ENCODE assay signal across 8 cellular contexts in the genomic region with DNA sequence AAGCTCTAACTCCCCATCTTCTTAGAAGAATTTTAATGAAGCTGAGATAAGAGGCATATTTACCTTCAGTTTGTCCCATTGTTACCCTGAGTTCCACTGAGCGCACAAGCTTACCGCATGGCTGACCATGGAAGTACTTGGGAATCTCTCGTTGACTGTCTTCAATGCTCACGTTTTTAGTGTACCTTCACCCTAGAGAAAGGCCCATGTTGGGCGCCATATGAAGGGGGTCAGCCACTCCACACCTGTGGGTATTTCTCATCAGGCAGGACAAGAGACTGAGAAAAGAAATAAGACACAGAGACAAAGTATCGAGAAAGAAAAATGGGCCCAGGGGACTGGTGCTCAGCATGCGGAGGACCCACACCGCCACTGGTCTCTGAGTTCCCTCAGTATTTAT. TPM values are rescaled to one million over a fixed set of nuclear protein-coding genes. Genes with fewer than 3 reads are reported as not detected.
"Had no signal": no experiment of that assay in that cellular context is flagged by ENCODE, and none has a peak within 500 bp of the region (broad histone marks: within the 10 kb centered on the region; RNA-seq: fewer than 3 reads in every experiment).

No MANE protein-coding gene starts in this region.

RNA-seq across cellular contexts. Expression of a gene that starts 6.5 kb away (rescaled TPM):
- total RNA-seq: activated CD8-positive, alpha-beta T cell treated with anti-CD3 and anti-CD28 coated beads, Interleukin-2, amount 10 ng/mL, durations not matched to agents 7 days and 5 days; astrocyte; cardiac muscle cell; LHCN-M2; Peyer's patch; Right ventricle myocardium superior; T-helper 2 cell treated with Interferon-gamma antibody and Interleukin-4, amounts not matched to agents 100 ng/mL and 5 ng/mL, for 36 hours had no signal

RNA-seq across cellular contexts. Expression of a gene that starts 11.2 kb away (rescaled TPM):
- total RNA-seq: activated CD8-positive, alpha-beta T cell treated with anti-CD3 and anti-CD28 coated beads, Interleukin-2, amount 10 ng/mL, durations not matched to agents 7 days and 5 days; cardiac muscle cell; LHCN-M2; Peyer's patch; Right ventricle myocardium superior; SJCRH30; T-helper 2 cell treated with Interferon-gamma antibody and Interleukin-4, amounts not matched to agents 100 ng/mL and 5 ng/mL, for 36 hours had no signal

RNA-seq across cellular contexts. Expression of a gene that starts 38.7 kb away (rescaled TPM):
- total RNA-seq: activated CD8-positive, alpha-beta T cell treated with anti-CD3 and anti-CD28 coated beads, Interleukin-2, amount 10 ng/mL, durations not matched to agents 7 days and 5 days; astrocyte; cardiac muscle cell; LHCN-M2; Peyer's patch; Right ventricle myocardium superior; SJCRH30; T-helper 2 cell treated with Interferon-gamma antibody and Interleukin-4, amounts not matched to agents 100 ng/mL and 5 ng/mL, for 36 hours had no signal

RNA-seq across cellular contexts. Expression of a gene that starts 46.5 kb away (rescaled TPM):
- total RNA-seq: activated CD8-positive, alpha-beta T cell treated with anti-CD3 and anti-CD28 coated beads, Interleukin-2, amount 10 ng/mL, durations not matched to agents 7 days and 5 days; astrocyte; cardiac muscle cell; LHCN-M2; Peyer's patch; Right ventricle myocardium superior; SJCRH30; T-helper 2 cell treated with Interferon-gamma antibody and Interleukin-4, amounts not matched to agents 100 ng/mL and 5 ng/mL, for 36 hours had no signal
